In the genomic region with DNA sequence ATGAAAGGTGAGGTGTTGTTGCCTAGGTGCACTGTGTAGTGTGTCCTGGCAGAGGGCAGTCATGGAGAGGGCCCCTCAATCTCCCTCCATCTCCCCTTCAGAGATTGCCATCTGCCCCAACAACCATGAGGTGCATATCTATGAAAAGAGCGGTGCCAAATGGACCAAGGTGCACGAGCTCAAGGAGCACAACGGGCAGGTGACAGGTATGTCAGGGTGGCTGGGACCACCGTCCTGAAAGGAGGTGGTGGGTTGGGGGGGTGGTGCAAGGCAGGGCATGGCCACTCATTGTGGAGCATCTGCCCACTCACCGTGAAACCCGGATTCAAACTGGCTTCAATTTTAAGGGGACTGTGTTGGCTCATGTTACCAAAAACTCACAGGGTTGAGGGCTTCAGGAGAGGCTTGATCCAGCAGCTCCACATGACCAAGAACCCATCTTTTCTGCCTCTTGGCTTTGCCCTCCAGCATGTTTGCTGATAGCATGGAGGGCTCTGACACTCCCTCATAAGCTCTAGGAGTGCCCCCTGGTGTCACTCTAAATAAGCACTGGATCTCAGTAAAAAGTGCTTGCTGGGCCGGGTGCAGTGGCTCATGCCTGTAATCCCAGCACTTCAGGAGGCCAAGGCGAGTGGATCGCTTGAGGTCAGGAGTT, we compare ENCODE assay signal across 8 cellular contexts. TPM values are rescaled to one million over a fixed set of nuclear protein-coding genes. Genes with fewer than 3 reads are reported as not detected.
DNase-seq lines count a peak whose midpoint lies in the region; ATAC-seq and TF ChIP-seq lines count a peak whose summit lies in the region.

No MANE protein-coding gene starts in this region.

- H3K9me2 ChIP-seq in OCI-LY1 (ENCODE audit: low read depth, low read length), result no peaks in the 10 kb centered on the region

- peak in 6 of 9 donors; percentile 19 to 49 (median 31) for TF ChIP-seq CTCF in heart right ventricle (IDR thresholded peaks at IDR 0.05)
- peak; percentile 63 for TF ChIP-seq CTCF in OCI-LY1 (IDR thresholded peaks at IDR 0.05; ENCODE audit: low read length)
- no peak for TF ChIP-seq CTCF in upper lobe of right lung (IDR thresholded peaks at IDR 0.05)

- H2AFZ ChIP-seq in OCI-LY1 (ENCODE audit: low read length), result no peak overlapping the region

- H3K4me3 ChIP-seq in heart right ventricle (no peak overlapping the region), OCI-LY1 (ENCODE audit: low read depth, low read length, poor library complexity, severe bottlenecking) (no peak overlapping the region), upper lobe of right lung (no peak overlapping the region)

- no peak for DNase-seq in heart right ventricle
- no peak for DNase-seq in cardiac septum (ENCODE audit: low spot score)
- peak; percentile 71 for DNase-seq in dermis blood vessel endothelial cell
- no peak for DNase-seq in upper lobe of right lung

- H3F3A ChIP-seq in OCI-LY1 (ENCODE audit: insufficient read depth, low read length), result no peaks in the 10 kb centered on the region

- H3K9me3 ChIP-seq in heart right ventricle, result no peaks in the 10 kb centered on the region
- no peaks in the 10 kb centered on the region for H3K9me3 ChIP-seq in OCI-LY1 (ENCODE audit: low read length)
- H3K9me3 ChIP-seq in upper lobe of right lung, result no peaks in the 10 kb centered on the region

- ATAC-seq in heart right ventricle (peak in 1 of 8 donors; percentile 13), upper lobe of right lung (peak; percentile 69), HG02938 (IDR thresholded peaks at IDR 0.05; ENCODE audit: unreplicated experiment) (no peak), HG03520 (IDR thresholded peaks at IDR 0.05; ENCODE audit: unreplicated experiment) (no peak), GM18498 (IDR thresholded peaks at IDR 0.05; ENCODE audit: unreplicated experiment) (no peak)

- no peaks in the 10 kb centered on the region for H4K20me1 ChIP-seq in OCI-LY1 (ENCODE audit: insufficient read depth, low read length)

- WGBS in heart right ventricle, 2 donors, result 86 to 95% methylated on average over 9 of the region's 9 CpGs

- no peak overlapping the region for H3K9ac ChIP-seq in OCI-LY1 (ENCODE audit: low read length)

- H3K27me3 ChIP-seq in heart right ventricle (no peaks in the 10 kb centered on the region), OCI-LY1 (ENCODE audit: insufficient read depth, low read length) (no peaks in the 10 kb centered on the region), upper lobe of right lung (no peaks in the 10 kb centered on the region)

- no peak overlapping the region for H3K4me2 ChIP-seq in OCI-LY1 (ENCODE audit: low read length)

- intact Hi-C loops in heart right ventricle (cut with DNase I), result no loop called here
- intact Hi-C loops in cardiac septum (cut with DNase I), result no loop called here
- intact Hi-C loops in upper lobe of right lung (cut with DNase I), result no loop called here

- H3K27ac ChIP-seq in heart right ventricle, result no peak overlapping the region
- H3K27ac ChIP-seq in OCI-LY1 (ENCODE audit: low read depth, low read length, poor library complexity, severe bottlenecking), result no peak overlapping the region
- H3K27ac ChIP-seq in upper lobe of right lung, result no peak overlapping the region

- H3K79me2 ChIP-seq in OCI-LY1 (ENCODE audit: insufficient read depth, low read length), result peaks cover 6% of the 10 kb centered on the region; the same call in 1 of the 2 replicates

- peaks cover 0 to 89% (median 29%) of the 10 kb centered on the region in 9 donors for H3K36me3 ChIP-seq in heart right ventricle
- H3K36me3 ChIP-seq in OCI-LY1 (ENCODE audit: insufficient read depth, low read length), result peaks cover 80% of the 10 kb centered on the region
- H3K36me3 ChIP-seq in upper lobe of right lung, result peaks cover 70% of the 10 kb centered on the region

- H3K4me1 ChIP-seq in heart right ventricle, result peaks cover 0 to 32% (median 4%) of the 10 kb centered on the region in 9 donors
- peaks cover 13% of the 10 kb centered on the region for H3K4me1 ChIP-seq in OCI-LY1 (ENCODE audit: insufficient read depth, low read length, severe bottlenecking)
- peaks cover 9% of the 10 kb centered on the region for H3K4me1 ChIP-seq in upper lobe of right lung

RNA-seq across cellular contexts. Expression of a gene that starts 12.2 kb away (rescaled TPM):
- total RNA-seq in heart right ventricle (10 to 100 TPM; 16.2 to 92.0 (median 19.0) TPM), cardiac septum (40.4 TPM), dermis blood vessel endothelial cell (464 and 901 TPM in 2 replicates), upper lobe of right lung (219 TPM)
- polyA plus RNA-seq in heart right ventricle, result 100 to 1,000 TPM in 1 of 2 donors, 10 to 100 TPM in 1; 35.4 to 161 TPM

RNA-seq across cellular contexts. Expression of a gene that starts 21.7 kb away (rescaled TPM):
- total RNA-seq in heart right ventricle, result 100 to 1,000 TPM in 3 of 10 donors, 10 to 100 TPM in 7; 89.7 to 130 (median 97.6) TPM
- polyA plus RNA-seq in heart right ventricle, result 100 to 1,000 TPM in 1 of 2 donors, 10 to 100 TPM in 1; 71.4 to 312 TPM
- total RNA-seq in cardiac septum, result 95.6 TPM
- 52.9 and 74.3 TPM in 2 replicates for total RNA-seq in dermis blood vessel endothelial cell
- 76.4 TPM for total RNA-seq in upper lobe of right lung

RNA-seq across cellular contexts. Expression of a gene that starts 22.1 kb away (rescaled TPM):
- total RNA-seq in heart right ventricle (10 to 100 TPM; 28.3 to 59.7 (median 40.9) TPM), cardiac septum (46.5 TPM), dermis blood vessel endothelial cell (76.4 and 86.7 TPM in 2 replicates), upper lobe of right lung (72.0 TPM)
- 100 to 1,000 TPM in 1 of 2 donors, 10 to 100 TPM in 1; 81.7 to 116 TPM for polyA plus RNA-seq in heart right ventricle

RNA-seq across cellular contexts. Expression of a gene that starts 51.9 kb away (rescaled TPM):
- total RNA-seq in heart right ventricle (1 to 10 TPM; 2.7 to 4.8 (median 3.1) TPM), cardiac septum (3.4 TPM), dermis blood vessel endothelial cell (5.5 and 6.8 TPM in 2 replicates), upper lobe of right lung (7.5 TPM)
- polyA plus RNA-seq in heart right ventricle, result 1 to 10 TPM; 2.4 to 3.2 TPM

RNA-seq across cellular contexts. Expression of a gene that starts 52.0 kb away (rescaled TPM):
- 10 to 100 TPM; 12.6 to 21.7 (median 15.7) TPM for total RNA-seq in heart right ventricle
- polyA plus RNA-seq in heart right ventricle, result 10 to 100 TPM; 19.7 to 20.7 TPM
- 15.0 TPM for total RNA-seq in cardiac septum
- 24.7 and 28.1 TPM in 2 replicates for total RNA-seq in dermis blood vessel endothelial cell
- 26.9 TPM for total RNA-seq in upper lobe of right lung
